Comparison of ENCODE assay signal across 9 cellular contexts in the genomic region with DNA sequence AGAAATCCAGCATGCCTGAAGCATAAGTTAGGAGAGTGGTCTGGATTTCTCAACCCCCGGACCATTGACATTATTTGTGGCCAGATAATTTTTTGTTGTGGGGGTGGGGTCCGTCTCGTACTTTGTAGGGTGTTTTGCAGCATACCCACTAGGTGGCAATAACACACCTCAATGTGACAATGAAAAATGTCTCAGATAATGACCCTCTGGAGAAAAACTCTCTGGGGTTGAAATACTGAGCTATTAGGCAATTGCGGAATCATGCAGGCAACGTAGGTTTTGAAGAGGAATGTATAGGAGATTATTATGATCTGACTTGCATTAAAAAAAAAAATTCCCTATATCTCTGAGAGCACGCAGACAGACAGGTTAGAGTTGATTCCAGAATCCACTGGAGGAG. TPM values are rescaled to one million over a fixed set of nuclear protein-coding genes. Genes with fewer than 3 reads are reported as not detected.
DNase-seq lines count a peak whose midpoint lies in the region; ATAC-seq, FAIRE-seq and TF ChIP-seq lines count a peak whose summit lies in the region.
"Had no signal": no experiment of that assay in that cellular context is flagged by ENCODE, and none has a peak within 500 bp of the region (broad histone marks: within the 10 kb centered on the region; RNA-seq: fewer than 3 reads in every experiment).

No MANE protein-coding gene starts in this region.

- H3K9me3 Mint-ChIP-seq in activated CD4-positive, alpha-beta T cell treated with anti-CD3 and anti-CD28 coated beads for 36 hours (ENCODE audit: low read depth): no peaks in the 10 kb centered on the region
- peaks cover 8% of the 10 kb centered on the region for H3K9me3 Mint-ChIP-seq in activated T-cell treated with anti-CD3 and anti-CD28 coated beads, Interleukin-2, amount 50 U/mL, for 4 hours

- ATAC-seq in GM18909 (IDR thresholded peaks at IDR 0.05; ENCODE audit: poor library complexity, unreplicated experiment) (peak; percentile 61), aorta (ENCODE audit: low FRiP score) (no peak)
- ATAC-seq in activated CD4-positive, alpha-beta T cell treated with anti-CD3 and anti-CD28 coated beads for 36 hours: no peak
- ATAC-seq in activated T-cell treated with anti-CD3 and anti-CD28 coated beads, Interleukin-2, amount 50 U/mL, for 4 hours: no peak

- no peak overlapping the region for H2AFZ ChIP-seq in GM23248

- no peaks in the 10 kb centered on the region for H3K27me3 ChIP-seq in BJ (ENCODE audit: control insufficient read depth, insufficient read depth, low read length)
- no peaks in the 10 kb centered on the region for H3K27me3 ChIP-seq in GM23248 (replicated peaks; ENCODE audit: insufficient read depth)
- no peaks in the 10 kb centered on the region for H3K27me3 ChIP-seq in aorta (ENCODE audit: control insufficient read depth in 1 of 2, insufficient read depth in 2 of 2, low read length in 1 of 2)

- no peaks in the 10 kb centered on the region for H3K4me1 ChIP-seq in GM23248 (ENCODE audit: insufficient read depth)
- no peaks in the 10 kb centered on the region for H3K4me1 ChIP-seq in aorta (ENCODE audit: control insufficient read depth in 1 of 2, insufficient read depth in 2 of 2, low read length in 2 of 2)

- H3K4me3 Mint-ChIP-seq in activated CD4-positive, alpha-beta T cell treated with anti-CD3 and anti-CD28 coated beads for 36 hours: no peak overlapping the region
- no peak overlapping the region for H3K4me3 Mint-ChIP-seq in activated T-cell treated with anti-CD3 and anti-CD28 coated beads, Interleukin-2, amount 50 U/mL, for 4 hours

- FAIRE-seq in HTR-8/SVneo (lab: Jason Lieb, UNC): no peak

- 33 to 36% methylated on average over 6 of the region's 6 CpGs for WGBS in GM23248 (ENCODE audit: low coverage in 1 of 2, low lambda C conversion rate in 2 of 2, missing lambda C conversion rate in 2 of 2), 2 experiments
- WGBS in aorta, 2 donors: 41 to 44% methylated on average over 6 of the region's 6 CpGs

- H3K36me3 Mint-ChIP-seq in activated CD4-positive, alpha-beta T cell treated with anti-CD3 and anti-CD28 coated beads for 36 hours (ENCODE audit: low read depth): no peaks in the 10 kb centered on the region
- H3K36me3 Mint-ChIP-seq in activated T-cell treated with anti-CD3 and anti-CD28 coated beads, Interleukin-2, amount 50 U/mL, for 4 hours (ENCODE audit: insufficient read depth): no peaks in the 10 kb centered on the region

- H3F3A ChIP-seq in GM23248 (ENCODE audit: insufficient read depth): no peaks in the 10 kb centered on the region

- H3K9me3 ChIP-seq in GM23248 (ENCODE audit: low read depth) (no peaks in the 10 kb centered on the region), aorta (ENCODE audit: control insufficient read depth, low read length) (peaks cover 5% of the 10 kb centered on the region)

- H3K9ac ChIP-seq in GM23248: no peak overlapping the region

- CTCF ChIA-PET in BJ (lab: Yijun Ruan, JAX): no interaction called here
- CTCF ChIA-PET in activated CD4-positive, alpha-beta T cell treated with anti-CD3 and anti-CD28 coated beads for 36 hours (lab: Charles Lee): interaction anchor here (0.6 to 1.0 kb wide), 2 partner anchors 261 to 389 kb away, joined by 4 read pairs; no protein-coding TSS in a partner anchor

- peaks cover 13% of the 10 kb centered on the region for H3K27me3 Mint-ChIP-seq in activated CD4-positive, alpha-beta T cell treated with anti-CD3 and anti-CD28 coated beads for 36 hours
- H3K27me3 Mint-ChIP-seq in activated T-cell treated with anti-CD3 and anti-CD28 coated beads, Interleukin-2, amount 50 U/mL, for 4 hours (ENCODE audit: low read depth): peaks cover 14% of the 10 kb centered on the region

- H3K27ac Mint-ChIP-seq in activated CD4-positive, alpha-beta T cell treated with anti-CD3 and anti-CD28 coated beads for 36 hours: no peak overlapping the region

- POLR2A ChIA-PET in BJ (lab: Charles Lee): no interaction called here
- POLR2A ChIA-PET in activated CD4-positive, alpha-beta T cell treated with anti-CD3 and anti-CD28 coated beads for 36 hours (lab: Charles Lee): no interaction called here

- H3K9me2 ChIP-seq in GM23248 (ENCODE audit: insufficient read depth): no peaks in the 10 kb centered on the region

- H3K4me3 ChIP-seq in BJ (ENCODE audit: low read depth, low read length) (no peak overlapping the region), GM23248 (no peak overlapping the region), aorta (ENCODE audit: low read length in 2 of 2) (no peak overlapping the region)

- no peaks in the 10 kb centered on the region for H3K79me2 ChIP-seq in GM23248 (ENCODE audit: insufficient read depth)

- in situ Hi-C loops in GM23248 (cut with MboI): no loop called here

- H3K36me3 ChIP-seq in BJ (ENCODE audit: control insufficient read depth, insufficient read depth, low read length) (no peaks in the 10 kb centered on the region), GM23248 (ENCODE audit: low read depth) (no peaks in the 10 kb centered on the region), aorta (ENCODE audit: control insufficient read depth in 1 of 2, insufficient read depth in 2 of 2, low read length in 1 of 2) (no peaks in the 10 kb centered on the region)

- H3K27ac ChIP-seq in GM23248: no peak overlapping the region
- H3K27ac ChIP-seq in aorta (ENCODE audit: low read depth in 1 of 2, low read length in 2 of 2): no peak overlapping the region

- H3K4me1 Mint-ChIP-seq in activated CD4-positive, alpha-beta T cell treated with anti-CD3 and anti-CD28 coated beads for 36 hours: no peaks in the 10 kb centered on the region
- H3K4me1 Mint-ChIP-seq in activated T-cell treated with anti-CD3 and anti-CD28 coated beads, Interleukin-2, amount 50 U/mL, for 4 hours (ENCODE audit: low read depth): no peaks in the 10 kb centered on the region

- DNase-seq in BJ (ENCODE audit: low read depth) (no peak), HTR-8/SVneo (ENCODE audit: insufficient read length, low spot score) (peak; percentile 14), cerebellar cortex (ENCODE audit: low spot score) (peak; percentile 3), GM23248 (no peak), aorta (no peak)
- no peak for DNase-seq in activated CD4-positive, alpha-beta T cell treated with anti-CD3 and anti-CD28 coated beads for 36 hours
- no peak for DNase-seq in activated T-cell treated with anti-CD3 and anti-CD28 coated beads, Interleukin-2, amount 50 U/mL, for 4 hours
- DNase-seq: stimulated activated CD4-positive, alpha-beta T cell treated with anti-CD3 and anti-CD28 coated beads, Interleukin-4, amount 100 ng/mL, for 4 hours had no signal

- intact Hi-C loops in activated CD4-positive, alpha-beta T cell treated with anti-CD3 and anti-CD28 coated beads for 36 hours (cut with DNase I, micrococcal nuclease): no loop called here
- intact Hi-C loops in aorta (cut with DNase I): no loop called here

- TF ChIP-seq CTCF in BJ (IDR thresholded peaks at IDR 0.05; ENCODE audit: insufficient read depth, low read depth, low read length): 0 out of 2 replicates have a peak, but pooled peaks have one; percentile 6

- no peaks in the 10 kb centered on the region for H4K20me1 ChIP-seq in GM23248 (ENCODE audit: insufficient read depth)

- H3K4me2 ChIP-seq in GM23248 (ENCODE audit: unreplicated experiment): no peak overlapping the region

RNA-seq across cellular contexts. Expression of a gene that starts 25.3 kb away (rescaled TPM):
- polyA plus RNA-seq in BJ (2011; rRNA removed) (0.88 and 4.3 TPM in 2 replicates), GM23248 (2016; fragmentation: Nextera tagmentation; extraction: Ambion mirVana) (24.0 and 25.5 TPM in 2 replicates), aorta (1 to 10 TPM; 2.0 to 3.4 TPM)
- polyA minus RNA-seq in BJ (2011; rRNA and poly(A)+ RNA removed): 1.9 and 3.5 TPM in 2 replicates
- 10 to 100 TPM; 23.3 to 30.5 TPM for total RNA-seq in activated CD4-positive, alpha-beta T cell treated with anti-CD3 and anti-CD28 coated beads for 36 hours
- 10 to 100 TPM; 55.8 to 73.9 (median 71.9) TPM for total RNA-seq in activated T-cell treated with anti-CD3 and anti-CD28 coated beads, Interleukin-2, amount 50 U/mL, for 4 hours
- total RNA-seq in GM23248 (2014; rRNA removed; shearing (Covaris generic)): 4.6 and 5.4 TPM in 2 replicates
- 10 to 100 TPM; 16.3 to 19.9 TPM for total RNA-seq in aorta

Comparison
In these comparisons a context has a peak if more than half of its experiments do, and no peak if none do; other contexts are left out.
1. DNase-seq: peak in HTR-8/SVneo (single experiment) and cerebellar cortex (single experiment); none in BJ (single experiment), activated CD4-positive, alpha-beta T cell treated with anti-CD3 and anti-CD28 coated beads for 36 hours (single experiment), activated T-cell treated with anti-CD3 and anti-CD28 coated beads, Interleukin-2, amount 50 U/mL, for 4 hours (single experiment), GM23248 (single experiment) and aorta (0 of 2).